ENCODE assay signal across 1 cellular context in the genomic region with DNA sequence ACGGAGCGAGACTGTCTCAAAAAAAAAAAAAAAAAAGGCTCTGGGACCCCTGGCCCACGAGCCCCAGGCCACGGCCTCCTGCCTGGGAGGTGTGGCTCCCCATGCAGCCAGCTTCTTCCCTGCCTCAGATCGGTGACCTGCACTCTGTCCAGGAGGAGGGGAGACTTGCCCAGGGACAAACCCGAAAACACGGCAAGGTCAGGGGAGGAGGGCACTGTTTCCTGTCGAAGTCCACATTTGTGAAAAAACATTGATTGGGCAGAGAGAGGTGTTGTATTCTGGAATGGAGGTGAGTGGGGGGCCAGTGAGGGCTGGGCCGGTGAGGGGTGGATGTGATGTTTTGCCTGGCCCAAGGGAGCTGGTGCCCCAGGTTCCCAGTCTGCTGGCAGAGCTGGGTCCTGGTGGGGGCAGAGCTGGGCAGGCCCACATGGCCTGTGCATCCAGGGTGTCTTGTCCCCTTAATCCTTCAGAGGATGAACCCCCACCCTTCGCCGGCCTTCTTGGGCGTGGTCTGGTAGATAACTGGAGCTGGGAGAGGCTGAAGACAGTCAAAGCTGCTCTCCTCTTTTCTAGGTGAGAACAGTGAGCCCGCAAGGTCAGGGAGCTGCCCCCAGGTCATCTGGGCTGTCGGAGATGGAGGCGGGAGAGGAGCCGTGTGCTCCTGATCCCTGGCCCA.
TF ChIP-seq lines count a peak whose summit lies in the region.

No MANE protein-coding gene starts in this region.

TF ChIP-seq in HepG2, 621 proteins besides CTCF, POLR2A, EP300 and RAD21 (continued from another document and continues in another):
- TF ChIP-seq MZF1 (CRISPR knock-in tag; IDR thresholded peaks at IDR 0.05; ENCODE audit: borderline replicate concordance) (no peak), SP5 (CRISPR knock-in tag; IDR thresholded peaks at IDR 0.05; ENCODE audit: borderline replicate concordance, low read depth) (no peak), ZNF792 (CRISPR knock-in tag; IDR thresholded peaks at IDR 0.05) (0 out of 2 replicates have a peak, but pooled peaks have one; percentile 11), ZFYVE20 (CRISPR knock-in tag; IDR thresholded peaks at IDR 0.05; ENCODE audit: borderline replicate concordance, low read depth) (no peak), MIXL1 (CRISPR knock-in tag; IDR thresholded peaks at IDR 0.05) (no peak), NFKBIZ (CRISPR knock-in tag; IDR thresholded peaks at IDR 0.05) (no peak), POLR2AphosphoS5 (IDR thresholded peaks at IDR 0.05; ENCODE audit: low read depth, low read length) (no peak), FLYWCH1 (CRISPR knock-in tag; IDR thresholded peaks at IDR 0.05) (no peak), ATF7 (IDR thresholded peaks at IDR 0.05) (no peak), ATF7 (CRISPR knock-in tag; IDR thresholded peaks at IDR 0.05) (no peak), ZNF343 (CRISPR knock-in tag; IDR thresholded peaks at IDR 0.05) (no peak), FOXC1 (CRISPR knock-in tag; IDR thresholded peaks at IDR 0.05; ENCODE audit: borderline replicate concordance) (no peak; the same call in 1 of the 2 replicates), NRL (CRISPR knock-in tag; IDR thresholded peaks at IDR 0.05; ENCODE audit: borderline replicate concordance) (no peak), MXD4 (CRISPR knock-in tag; IDR thresholded peaks at IDR 0.05) (no peak), HMG20B (CRISPR knock-in tag; conservative IDR thresholded peaks at IDR 0.05) (no peak), ZNF83 (CRISPR knock-in tag; IDR thresholded peaks at IDR 0.05; ENCODE audit: borderline replicate concordance) (no peak), ZNF446 (CRISPR knock-in tag; IDR thresholded peaks at IDR 0.05) (no peak), EEA1 (CRISPR knock-in tag; IDR thresholded peaks at IDR 0.05; ENCODE audit: borderline replicate concordance) (no peak), SIX1 (CRISPR knock-in tag; IDR thresholded peaks at IDR 0.05; ENCODE audit: borderline replicate concordance) (no peak), IRF2 (CRISPR knock-in tag; IDR thresholded peaks at IDR 0.05) (no peak), ZFP82 (CRISPR knock-in tag; IDR thresholded peaks at IDR 0.05; ENCODE audit: borderline replicate concordance) (no peak), SETDB1 (CRISPR knock-in tag; IDR thresholded peaks at IDR 0.05; ENCODE audit: borderline replicate concordance) (no peak), ZNF232 (CRISPR knock-in tag; IDR thresholded peaks at IDR 0.05; ENCODE audit: borderline replicate concordance) (peak; percentile 79; the same call in 1 of the 2 replicates), NR1H2 (CRISPR knock-in tag; IDR thresholded peaks at IDR 0.05; ENCODE audit: borderline replicate concordance, low read depth) (no peak), FOXP1 (IDR thresholded peaks at IDR 0.05) (no peak), FOXP1 (CRISPR knock-in tag; IDR thresholded peaks at IDR 0.05) (no peak), SP140L (CRISPR knock-in tag; IDR thresholded peaks at IDR 0.05; ENCODE audit: borderline replicate concordance) (no peak), SAP130 (CRISPR knock-in tag; IDR thresholded peaks at IDR 0.05; ENCODE audit: low read depth) (peak; percentile 52), ELF4 (CRISPR knock-in tag; IDR thresholded peaks at IDR 0.05; ENCODE audit: borderline replicate concordance) (no peak), HNF4A (CRISPR knock-in tag; IDR thresholded peaks at IDR 0.05) (peak; percentile 72), ZNF292 (CRISPR knock-in tag; IDR thresholded peaks at IDR 0.05; ENCODE audit: borderline replicate concordance, low read depth) (no peak), CHD4 (IDR thresholded peaks at IDR 0.05; ENCODE audit: borderline replicate concordance, low read length) (no peak), ZNF550 (CRISPR knock-in tag; IDR thresholded peaks at IDR 0.05; ENCODE audit: borderline replicate concordance) (no peak), TAF1 (CRISPR knock-in tag; IDR thresholded peaks at IDR 0.05) (no peak), GFI1 (CRISPR knock-in tag; IDR thresholded peaks at IDR 0.05; ENCODE audit: borderline replicate concordance) (no peak), HCFC1 (IDR thresholded peaks at IDR 0.05; ENCODE audit: low read depth, low read length) (no peak), MIER2 (CRISPR knock-in tag; IDR thresholded peaks at IDR 0.05) (no peak), AGO2 (optimal IDR thresholded peaks at IDR 0.05; ENCODE audit: low read depth, low read length) (no peak), ZFP37 (CRISPR knock-in tag; IDR thresholded peaks at IDR 0.05; ENCODE audit: borderline replicate concordance) (no peak), YEATS4 (CRISPR knock-in tag; IDR thresholded peaks at IDR 0.05; ENCODE audit: borderline replicate concordance) (peak; percentile 13; the same call in 1 of the 2 replicates), RFXAP (CRISPR knock-in tag; IDR thresholded peaks at IDR 0.05; ENCODE audit: borderline replicate concordance) (0 out of 2 replicates have a peak, but pooled peaks have one; percentile 29), GTF2F1 (IDR thresholded peaks at IDR 0.05; ENCODE audit: low read length) (no peak), SALL2 (CRISPR knock-in tag; IDR thresholded peaks at IDR 0.05) (no peak), HHEX (CRISPR knock-in tag; IDR thresholded peaks at IDR 0.05) (no peak), ZNF629 (CRISPR knock-in tag; conservative IDR thresholded peaks at IDR 0.05) (no peak)
- TF ChIP-seq, protein P1, sequence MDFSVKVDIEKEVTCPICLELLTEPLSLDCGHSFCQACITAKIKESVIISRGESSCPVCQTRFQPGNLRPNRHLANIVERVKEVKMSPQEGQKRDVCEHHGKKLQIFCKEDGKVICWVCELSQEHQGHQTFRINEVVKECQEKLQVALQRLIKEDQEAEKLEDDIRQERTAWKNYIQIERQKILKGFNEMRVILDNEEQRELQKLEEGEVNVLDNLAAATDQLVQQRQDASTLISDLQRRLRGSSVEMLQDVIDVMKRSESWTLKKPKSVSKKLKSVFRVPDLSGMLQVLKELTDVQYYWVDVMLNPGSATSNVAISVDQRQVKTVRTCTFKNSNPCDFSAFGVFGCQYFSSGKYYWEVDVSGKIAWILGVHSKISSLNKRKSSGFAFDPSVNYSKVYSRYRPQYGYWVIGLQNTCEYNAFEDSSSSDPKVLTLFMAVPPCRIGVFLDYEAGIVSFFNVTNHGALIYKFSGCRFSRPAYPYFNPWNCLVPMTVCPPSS (IDR thresholded peaks at IDR 0.05), result no peak
- TF ChIP-seq, protein P2, sequence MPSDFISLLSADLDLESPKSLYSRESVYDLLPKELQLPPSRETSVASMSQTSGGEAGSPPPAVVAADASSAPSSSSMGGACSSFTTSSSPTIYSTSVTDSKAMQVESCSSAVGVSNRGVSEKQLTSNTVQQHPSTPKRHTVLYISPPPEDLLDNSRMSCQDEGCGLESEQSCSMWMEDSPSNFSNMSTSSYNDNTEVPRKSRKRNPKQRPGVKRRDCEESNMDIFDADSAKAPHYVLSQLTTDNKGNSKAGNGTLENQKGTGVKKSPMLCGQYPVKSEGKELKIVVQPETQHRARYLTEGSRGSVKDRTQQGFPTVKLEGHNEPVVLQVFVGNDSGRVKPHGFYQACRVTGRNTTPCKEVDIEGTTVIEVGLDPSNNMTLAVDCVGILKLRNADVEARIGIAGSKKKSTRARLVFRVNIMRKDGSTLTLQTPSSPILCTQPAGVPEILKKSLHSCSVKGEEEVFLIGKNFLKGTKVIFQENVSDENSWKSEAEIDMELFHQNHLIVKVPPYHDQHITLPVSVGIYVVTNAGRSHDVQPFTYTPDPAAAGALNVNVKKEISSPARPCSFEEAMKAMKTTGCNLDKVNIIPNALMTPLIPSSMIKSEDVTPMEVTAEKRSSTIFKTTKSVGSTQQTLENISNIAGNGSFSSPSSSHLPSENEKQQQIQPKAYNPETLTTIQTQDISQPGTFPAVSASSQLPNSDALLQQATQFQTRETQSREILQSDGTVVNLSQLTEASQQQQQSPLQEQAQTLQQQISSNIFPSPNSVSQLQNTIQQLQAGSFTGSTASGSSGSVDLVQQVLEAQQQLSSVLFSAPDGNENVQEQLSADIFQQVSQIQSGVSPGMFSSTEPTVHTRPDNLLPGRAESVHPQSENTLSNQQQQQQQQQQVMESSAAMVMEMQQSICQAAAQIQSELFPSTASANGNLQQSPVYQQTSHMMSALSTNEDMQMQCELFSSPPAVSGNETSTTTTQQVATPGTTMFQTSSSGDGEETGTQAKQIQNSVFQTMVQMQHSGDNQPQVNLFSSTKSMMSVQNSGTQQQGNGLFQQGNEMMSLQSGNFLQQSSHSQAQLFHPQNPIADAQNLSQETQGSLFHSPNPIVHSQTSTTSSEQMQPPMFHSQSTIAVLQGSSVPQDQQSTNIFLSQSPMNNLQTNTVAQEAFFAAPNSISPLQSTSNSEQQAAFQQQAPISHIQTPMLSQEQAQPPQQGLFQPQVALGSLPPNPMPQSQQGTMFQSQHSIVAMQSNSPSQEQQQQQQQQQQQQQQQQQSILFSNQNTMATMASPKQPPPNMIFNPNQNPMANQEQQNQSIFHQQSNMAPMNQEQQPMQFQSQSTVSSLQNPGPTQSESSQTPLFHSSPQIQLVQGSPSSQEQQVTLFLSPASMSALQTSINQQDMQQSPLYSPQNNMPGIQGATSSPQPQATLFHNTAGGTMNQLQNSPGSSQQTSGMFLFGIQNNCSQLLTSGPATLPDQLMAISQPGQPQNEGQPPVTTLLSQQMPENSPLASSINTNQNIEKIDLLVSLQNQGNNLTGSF (CRISPR knock-in tag; IDR thresholded peaks at IDR 0.05), result no peak
- TF ChIP-seq, protein P3, sequence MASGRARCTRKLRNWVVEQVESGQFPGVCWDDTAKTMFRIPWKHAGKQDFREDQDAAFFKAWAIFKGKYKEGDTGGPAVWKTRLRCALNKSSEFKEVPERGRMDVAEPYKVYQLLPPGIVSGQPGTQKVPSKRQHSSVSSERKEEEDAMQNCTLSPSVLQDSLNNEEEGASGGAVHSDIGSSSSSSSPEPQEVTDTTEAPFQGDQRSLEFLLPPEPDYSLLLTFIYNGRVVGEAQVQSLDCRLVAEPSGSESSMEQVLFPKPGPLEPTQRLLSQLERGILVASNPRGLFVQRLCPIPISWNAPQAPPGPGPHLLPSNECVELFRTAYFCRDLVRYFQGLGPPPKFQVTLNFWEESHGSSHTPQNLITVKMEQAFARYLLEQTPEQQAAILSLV (CRISPR knock-in tag; IDR thresholded peaks at IDR 0.05; ENCODE audit: borderline replicate concordance), result no peak
- TF ChIP-seq, protein P4, sequence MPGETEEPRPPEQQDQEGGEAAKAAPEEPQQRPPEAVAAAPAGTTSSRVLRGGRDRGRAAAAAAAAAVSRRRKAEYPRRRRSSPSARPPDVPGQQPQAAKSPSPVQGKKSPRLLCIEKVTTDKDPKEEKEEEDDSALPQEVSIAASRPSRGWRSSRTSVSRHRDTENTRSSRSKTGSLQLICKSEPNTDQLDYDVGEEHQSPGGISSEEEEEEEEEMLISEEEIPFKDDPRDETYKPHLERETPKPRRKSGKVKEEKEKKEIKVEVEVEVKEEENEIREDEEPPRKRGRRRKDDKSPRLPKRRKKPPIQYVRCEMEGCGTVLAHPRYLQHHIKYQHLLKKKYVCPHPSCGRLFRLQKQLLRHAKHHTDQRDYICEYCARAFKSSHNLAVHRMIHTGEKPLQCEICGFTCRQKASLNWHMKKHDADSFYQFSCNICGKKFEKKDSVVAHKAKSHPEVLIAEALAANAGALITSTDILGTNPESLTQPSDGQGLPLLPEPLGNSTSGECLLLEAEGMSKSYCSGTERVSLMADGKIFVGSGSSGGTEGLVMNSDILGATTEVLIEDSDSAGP (CRISPR knock-in tag; IDR thresholded peaks at IDR 0.05; ENCODE audit: borderline replicate concordance), result no peak
- TF ChIP-seq, protein P5, sequence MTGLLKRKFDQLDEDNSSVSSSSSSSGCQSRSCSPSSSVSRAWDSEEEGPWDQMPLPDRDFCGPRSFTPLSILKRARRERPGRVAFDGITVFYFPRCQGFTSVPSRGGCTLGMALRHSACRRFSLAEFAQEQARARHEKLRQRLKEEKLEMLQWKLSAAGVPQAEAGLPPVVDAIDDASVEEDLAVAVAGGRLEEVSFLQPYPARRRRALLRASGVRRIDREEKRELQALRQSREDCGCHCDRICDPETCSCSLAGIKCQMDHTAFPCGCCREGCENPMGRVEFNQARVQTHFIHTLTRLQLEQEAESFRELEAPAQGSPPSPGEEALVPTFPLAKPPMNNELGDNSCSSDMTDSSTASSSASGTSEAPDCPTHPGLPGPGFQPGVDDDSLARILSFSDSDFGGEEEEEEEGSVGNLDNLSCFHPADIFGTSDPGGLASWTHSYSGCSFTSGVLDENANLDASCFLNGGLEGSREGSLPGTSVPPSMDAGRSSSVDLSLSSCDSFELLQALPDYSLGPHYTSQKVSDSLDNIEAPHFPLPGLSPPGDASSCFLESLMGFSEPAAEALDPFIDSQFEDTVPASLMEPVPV (CRISPR knock-in tag; IDR thresholded peaks at IDR 0.05), result no peak
- TF ChIP-seq, protein P6, sequence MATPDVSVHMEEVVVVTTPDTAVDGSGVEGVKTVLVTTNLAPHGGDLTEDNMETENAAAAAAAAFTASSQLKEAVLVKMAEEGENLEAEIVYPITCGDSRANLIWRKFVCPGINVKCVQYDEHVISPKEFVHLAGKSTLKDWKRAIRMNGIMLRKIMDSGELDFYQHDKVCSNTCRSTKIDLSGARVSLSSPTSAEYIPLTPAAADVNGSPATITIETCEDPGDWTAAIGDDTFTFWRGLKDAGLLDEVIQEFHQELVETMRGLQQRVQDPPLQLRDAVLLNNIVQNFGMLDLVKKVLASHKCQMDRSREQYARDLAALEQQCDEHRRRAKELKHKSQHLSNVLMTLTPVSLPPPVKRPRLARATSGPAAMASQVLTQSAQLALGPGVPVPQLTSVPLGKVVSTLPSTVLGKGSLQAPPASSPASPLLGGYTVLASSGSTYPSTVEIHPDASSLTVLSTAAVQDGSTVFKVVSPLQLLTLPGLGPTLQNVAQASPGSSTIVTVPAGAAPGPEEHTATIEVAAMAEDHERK (CRISPR knock-in tag; IDR thresholded peaks at IDR 0.05; ENCODE audit: low read depth), result no peak
- TF ChIP-seq, protein P7, sequence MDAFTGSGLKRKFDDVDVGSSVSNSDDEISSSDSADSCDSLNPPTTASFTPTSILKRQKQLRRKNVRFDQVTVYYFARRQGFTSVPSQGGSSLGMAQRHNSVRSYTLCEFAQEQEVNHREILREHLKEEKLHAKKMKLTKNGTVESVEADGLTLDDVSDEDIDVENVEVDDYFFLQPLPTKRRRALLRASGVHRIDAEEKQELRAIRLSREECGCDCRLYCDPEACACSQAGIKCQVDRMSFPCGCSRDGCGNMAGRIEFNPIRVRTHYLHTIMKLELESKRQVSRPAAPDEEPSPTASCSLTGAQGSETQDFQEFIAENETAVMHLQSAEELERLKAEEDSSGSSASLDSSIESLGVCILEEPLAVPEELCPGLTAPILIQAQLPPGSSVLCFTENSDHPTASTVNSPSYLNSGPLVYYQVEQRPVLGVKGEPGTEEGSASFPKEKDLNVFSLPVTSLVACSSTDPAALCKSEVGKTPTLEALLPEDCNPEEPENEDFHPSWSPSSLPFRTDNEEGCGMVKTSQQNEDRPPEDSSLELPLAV (CRISPR knock-in tag; conservative IDR thresholded peaks at IDR 0.05; ENCODE audit: low read depth), result no peak
- TF ChIP-seq, protein P8, sequence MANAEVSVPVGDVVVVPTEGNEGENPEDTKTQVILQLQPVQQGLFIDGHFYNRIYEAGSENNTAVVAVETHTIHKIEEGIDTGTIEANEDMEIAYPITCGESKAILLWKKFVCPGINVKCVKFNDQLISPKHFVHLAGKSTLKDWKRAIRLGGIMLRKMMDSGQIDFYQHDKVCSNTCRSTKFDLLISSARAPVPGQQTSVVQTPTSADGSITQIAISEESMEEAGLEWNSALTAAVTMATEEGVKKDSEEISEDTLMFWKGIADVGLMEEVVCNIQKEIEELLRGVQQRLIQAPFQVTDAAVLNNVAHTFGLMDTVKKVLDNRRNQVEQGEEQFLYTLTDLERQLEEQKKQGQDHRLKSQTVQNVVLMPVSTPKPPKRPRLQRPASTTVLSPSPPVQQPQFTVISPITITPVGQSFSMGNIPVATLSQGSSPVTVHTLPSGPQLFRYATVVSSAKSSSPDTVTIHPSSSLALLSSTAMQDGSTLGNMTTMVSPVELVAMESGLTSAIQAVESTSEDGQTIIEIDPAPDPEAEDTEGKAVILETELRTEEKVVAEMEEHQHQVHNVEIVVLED (CRISPR knock-in tag; IDR thresholded peaks at IDR 0.05; ENCODE audit: borderline replicate concordance), result peak; percentile 25; the same call in 1 of the 2 replicates
